ENCODE assay signal across 18 cellular contexts in the genomic region with DNA sequence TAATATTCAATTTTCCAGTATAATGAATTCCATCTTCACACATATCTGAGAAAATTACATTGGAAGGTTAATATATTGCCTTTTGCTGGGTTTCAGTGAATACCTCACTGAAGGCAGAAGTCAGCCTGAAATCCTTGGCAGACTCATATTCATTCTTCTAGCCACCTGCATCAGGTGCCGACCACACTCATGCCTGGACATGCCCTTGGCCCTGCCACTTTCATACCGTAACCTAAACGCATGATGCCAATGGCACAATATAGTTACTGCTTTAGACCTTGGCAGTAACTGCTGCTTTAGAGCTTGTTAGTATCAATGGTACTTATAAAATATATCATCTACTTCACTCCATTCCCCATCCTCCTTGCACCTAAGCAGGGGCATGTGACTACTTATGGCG.
DNase-seq lines count a peak whose midpoint lies in the region; ATAC-seq, FAIRE-seq and TF ChIP-seq lines count a peak whose summit lies in the region.
"Had no signal": no experiment of that assay in that cellular context is flagged by ENCODE, and none has a peak within 500 bp of the region (broad histone marks: within the 10 kb centered on the region; RNA-seq: fewer than 3 reads in every experiment).

No MANE protein-coding gene starts in this region.

- DNase-seq in HPDE6-E6E7 (ENCODE audit: extremely low spot score): peak; percentile 4
- DNase-seq in NCI-H2196 treated with DMSO at 0.1 percent for 48 hours (lab: John Stamatoyannopoulos, UW; ENCODE audit: unreplicated experiment): peak; percentile 24
- DNase-seq in RWPE1 (ENCODE audit: low spot score): peak; percentile 23
- DNase-seq in foreskin keratinocyte: peak; percentile 31 to 64
- no peak for DNase-seq in HTR-8/SVneo (ENCODE audit: insufficient read length, low spot score)
- no peak for DNase-seq in hepatocyte (ENCODE audit: low spot score)
- DNase-seq in hippocampal formation (lab: John Stamatoyannopoulos, UW): no peak
- DNase-seq: CD4-positive, alpha-beta memory T cell; GOT3; KBM-7; NCI-H1417 treated with DMSO at 0.1 percent for 48 hours; NCI-H2029; NCI-H2171 treated with DMSO at 0.1 percent for 48 hours; SIG-M5 had no signal

- no peaks in the 10 kb centered on the region for H3K9me3 ChIP-seq in hepatocyte (ENCODE audit: low read depth)
- H3K9me3 ChIP-seq: BLaER1 had no signal

- FAIRE-seq in HTR-8/SVneo (lab: Jason Lieb, UNC): no peak
- FAIRE-seq: GM12892, GM18507, HepG2 had no signal

- CTCF ChIA-PET in RWPE1 (lab: Yijun Ruan, JAX): no interaction called here

- H3K27ac ChIP-seq in RWPE1 (no peak overlapping the region), foreskin keratinocyte (no peak overlapping the region), hepatocyte (no peak overlapping the region)
- H3K27ac ChIP-seq: BLaER1 had no signal

- H3K4me3 ChIP-seq in hepatocyte: no peak overlapping the region
- H3K4me3 ChIP-seq: BLaER1 had no signal

- no peak for TF ChIP-seq CTCF in RWPE1 (conservative IDR thresholded peaks at IDR 0.05; ENCODE audit: low read depth)
- no peak for TF ChIP-seq CTCF in foreskin keratinocyte (conservative IDR thresholded peaks at IDR 0.05)
- no peak for TF ChIP-seq CTCF in hepatocyte (IDR thresholded peaks at IDR 0.05; ENCODE audit: poor library complexity)

- WGBS in hepatocyte (ENCODE audit: low lambda C conversion rate, missing lambda C conversion rate): 95% methylated on average over 4 of the region's 4 CpGs

- no peaks in the 10 kb centered on the region for H3K4me1 ChIP-seq in foreskin keratinocyte
- no peaks in the 10 kb centered on the region for H3K4me1 ChIP-seq in hepatocyte (ENCODE audit: insufficient read depth)
- H3K4me1 ChIP-seq: BLaER1 had no signal

- no peaks in the 10 kb centered on the region for H3K36me3 ChIP-seq in hepatocyte (replicated peaks; ENCODE audit: insufficient read depth, low read depth)
- H3K36me3 ChIP-seq: BLaER1 had no signal

- H3K27me3 ChIP-seq in foreskin keratinocyte (no peaks in the 10 kb centered on the region), hepatocyte (no peaks in the 10 kb centered on the region)
- H3K27me3 ChIP-seq: BLaER1 had no signal

- H3K79me2 ChIP-seq in hepatocyte: no peaks in the 10 kb centered on the region

- no peak for ATAC-seq in foreskin keratinocyte
- ATAC-seq: HepG2 had no signal

- H3K4me2 ChIP-seq in hepatocyte: no peak overlapping the region
- H3K4me2 ChIP-seq: BLaER1 had no signal

- no peaks in the 10 kb centered on the region for H3K9me2 ChIP-seq in hepatocyte (replicated peaks; ENCODE audit: insufficient read depth)

- no peaks in the 10 kb centered on the region for H4K20me1 ChIP-seq in hepatocyte (ENCODE audit: insufficient read depth, poor library complexity, severe bottlenecking)
- H4K20me1 ChIP-seq: BLaER1 had no signal

- H2AFZ ChIP-seq in hepatocyte: no peak overlapping the region

- POLR2A ChIA-PET in RWPE1 (lab: Yijun Ruan, JAX; ENCODE audit: low non-redundant PET): no interaction called here

Comparison
In these comparisons a context has a peak if more than half of its experiments do, and no peak if none do; other contexts are left out.
1. DNase-seq: peak in HPDE6-E6E7 (single experiment), NCI-H2196 treated with DMSO at 0.1 percent for 48 hours (single experiment), RWPE1 (single experiment) and foreskin keratinocyte (2 of 2); none in HTR-8/SVneo (single experiment), hepatocyte (single experiment) and hippocampal formation (0 of 2).